ENCODE assay signal across 1 cellular context in the genomic region with DNA sequence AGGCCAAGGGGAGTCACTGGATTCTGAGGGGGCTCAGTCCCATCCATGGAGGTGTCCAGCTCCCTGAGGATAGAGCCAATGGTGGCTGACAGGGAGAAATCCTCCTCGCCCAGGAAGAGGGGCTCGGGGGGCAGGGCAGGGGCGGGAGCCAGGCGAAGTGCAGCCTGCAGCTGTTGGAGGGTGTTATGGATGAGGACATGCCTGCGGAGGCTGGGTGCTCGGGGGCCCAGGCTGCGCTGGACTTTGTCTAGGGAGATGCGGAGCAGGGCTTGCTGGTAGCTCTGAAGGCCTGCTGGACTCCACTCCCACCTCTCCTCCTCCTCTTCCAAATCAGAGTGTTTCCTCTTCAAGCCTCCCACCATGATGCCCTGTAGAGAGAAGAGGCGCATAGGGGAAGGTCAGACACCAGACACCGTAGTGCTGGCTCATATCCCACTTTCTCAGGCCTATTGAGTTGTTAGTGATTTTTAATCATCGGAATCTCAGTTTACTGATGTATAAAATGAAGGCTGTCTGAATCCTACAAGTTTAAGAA.
TF ChIP-seq lines count a peak whose summit lies in the region.

No MANE protein-coding gene starts in this region.

TF ChIP-seq in endothelial cell of umbilical vein, 7 proteins besides CTCF, POLR2A, EP300 and RAD21:
- no peak for TF ChIP-seq GATA2 (IDR thresholded peaks at IDR 0.05; ENCODE audit: insufficient read depth, insufficient read length, low read depth, low read length)
- TF ChIP-seq POLR2AphosphoS5 (IDR thresholded peaks at IDR 0.05; ENCODE audit: insufficient read depth, low read depth, low read length) = no peak
- TF ChIP-seq, protein P1, sequence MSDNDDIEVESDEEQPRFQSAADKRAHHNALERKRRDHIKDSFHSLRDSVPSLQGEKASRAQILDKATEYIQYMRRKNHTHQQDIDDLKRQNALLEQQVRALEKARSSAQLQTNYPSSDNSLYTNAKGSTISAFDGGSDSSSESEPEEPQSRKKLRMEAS (IDR thresholded peaks at IDR 0.05; ENCODE audit: insufficient read depth, insufficient read length) = no peak
- TF ChIP-seq FOS (IDR thresholded peaks at IDR 0.05; ENCODE audit: borderline replicate concordance, insufficient read depth, low read length) = no peak
- no peak for TF ChIP-seq JUN (IDR thresholded peaks at IDR 0.05; ENCODE audit: borderline replicate concordance, insufficient read depth, insufficient read length, low read depth)
- TF ChIP-seq EZH2 (IDR thresholded peaks at IDR 0.05; ENCODE audit: borderline replicate concordance, low read depth, low read length, severe bottlenecking) = no peak
- TF ChIP-seq MYC (IDR thresholded peaks at IDR 0.05; ENCODE audit: low read depth, low read length) = no peak
